17 cellular contexts compared by ENCODE assay signal in genomic region chr17:51709867-51710266, GRCh38.
"Had no signal": no experiment of that assay in that cellular context is flagged by ENCODE, and none has a peak within 500 bp of the region (broad histone marks: within the 10 kb centered on the region; RNA-seq: fewer than 3 reads in every experiment).

No MANE protein-coding gene starts in this region.

- H3K27me3 ChIP-seq: heart left ventricle, sigmoid colon had no signal

- ATAC-seq: activated naive CD4-positive, alpha-beta T cell treated with anti-CD3 and anti-CD28 coated beads, Interleukin-2, amount 50 U/mL, for 72 hours; lower lobe of right lung; stimulated activated memory B cell treated with anti-CD40 and anti-IgM and Interleukin-4, amounts not matched to agents 10 μg/mL and 1 μg/mL and 100 μg/mL, for 72 hours had no signal

- H3K4me1 ChIP-seq: lower lobe of right lung, sigmoid colon had no signal

- H3K27ac ChIP-seq: heart left ventricle, lower lobe of right lung, sigmoid colon had no signal

- H3K36me3 Mint-ChIP-seq: activated CD4-positive, alpha-beta memory T cell treated with anti-CD3 and anti-CD28 coated beads for 36 hours; activated naive CD4-positive, alpha-beta T cell treated with anti-CD3 and anti-CD28 coated beads, Interleukin-2, amount 50 U/mL, for 72 hours; stimulated activated memory B cell treated with anti-CD40 and anti-IgM and Interleukin-4, amounts not matched to agents 10 μg/mL and 1 μg/mL and 100 μg/mL, for 72 hours had no signal

- DNase-seq: activated CD4-positive, alpha-beta memory T cell treated with anti-CD3 and anti-CD28 coated beads for 36 hours; activated CD4-positive, alpha-beta T cell treated with anti-CD3 and anti-CD28 coated beads for 4 hours; activated gamma-delta T cell treated with Interleukin-2 at 50 U/mL for 16 hours; activated T-cell treated with anti-CD3 and anti-CD28 coated beads for 4 hours; central memory CD4-positive, alpha-beta T cell; erythroblast; heart left ventricle; lower lobe of right lung; midbrain; nephron progenitor cell; sigmoid colon; stimulated activated CD4-positive, alpha-beta T cell treated with anti-CD3 and anti-CD28 coated beads, Interleukin-4, amount 100 ng/mL, for 24 hours had no signal

- H3K4me3 ChIP-seq: coronary artery, heart left ventricle, lower lobe of right lung, sigmoid colon had no signal

- H3K4me1 Mint-ChIP-seq: nephron progenitor cell; stimulated activated memory B cell treated with anti-CD40 and anti-IgM and Interleukin-4, amounts not matched to agents 10 μg/mL and 1 μg/mL and 100 μg/mL, for 72 hours had no signal

- H3K9me3 Mint-ChIP-seq: activated CD4-positive, alpha-beta memory T cell treated with anti-CD3 and anti-CD28 coated beads for 36 hours; activated naive CD4-positive, alpha-beta T cell treated with anti-CD3 and anti-CD28 coated beads, Interleukin-2, amount 50 U/mL, for 72 hours; activated T-helper 1 cell treated with anti-CD3 and anti-CD28 coated beads, Interleukin-12 subunit alpha, Interleukin-12 subunit beta, Interleukin-2, Interleukin-4 antibody, amounts not matched to agents 30 ng/mL and 10 ng/mL and 1 ng/mL, durations not matched to agents 14 hours and 24 hours and 36 hours; nephron progenitor cell; stimulated activated memory B cell treated with anti-CD40 and anti-IgM and Interleukin-4, amounts not matched to agents 10 μg/mL and 1 μg/mL and 100 μg/mL, for 72 hours; T-helper 2 cell treated with Interferon-gamma antibody and Interleukin-4, amounts not matched to agents 5 μg/mL and 100 μg/mL, for 36 hours had no signal

- H3K4me3 Mint-ChIP-seq: activated CD4-positive, alpha-beta memory T cell treated with anti-CD3 and anti-CD28 coated beads for 36 hours; activated T-helper 1 cell treated with anti-CD3 and anti-CD28 coated beads, Interleukin-12 subunit alpha, Interleukin-12 subunit beta, Interleukin-2, Interleukin-4 antibody, amounts not matched to agents 30 ng/mL and 10 ng/mL and 1 ng/mL, durations not matched to agents 14 hours and 24 hours and 36 hours; nephron progenitor cell; stimulated activated memory B cell treated with anti-CD40 and anti-IgM and Interleukin-4, amounts not matched to agents 10 μg/mL and 1 μg/mL and 100 μg/mL, for 72 hours; T-helper 2 cell treated with Interferon-gamma antibody and Interleukin-4, amounts not matched to agents 5 μg/mL and 100 μg/mL, for 36 hours had no signal

- H3K9me3 ChIP-seq: heart left ventricle, lower lobe of right lung, sigmoid colon had no signal

- H3K27ac Mint-ChIP-seq: activated CD4-positive, alpha-beta memory T cell treated with anti-CD3 and anti-CD28 coated beads for 36 hours; activated naive CD4-positive, alpha-beta T cell treated with anti-CD3 and anti-CD28 coated beads, Interleukin-2, amount 50 U/mL, for 72 hours; activated T-helper 1 cell treated with anti-CD3 and anti-CD28 coated beads, Interleukin-12 subunit alpha, Interleukin-12 subunit beta, Interleukin-2, Interleukin-4 antibody, amounts not matched to agents 30 ng/mL and 10 ng/mL and 1 ng/mL, durations not matched to agents 14 hours and 24 hours and 36 hours; nephron progenitor cell; stimulated activated memory B cell treated with anti-CD40 and anti-IgM and Interleukin-4, amounts not matched to agents 10 μg/mL and 1 μg/mL and 100 μg/mL, for 72 hours; T-helper 2 cell treated with Interferon-gamma antibody and Interleukin-4, amounts not matched to agents 5 μg/mL and 100 μg/mL, for 36 hours had no signal

- H3K36me3 ChIP-seq: heart left ventricle, lower lobe of right lung, sigmoid colon had no signal
